ENCODE assay signal across 18 cellular contexts in the genomic region with DNA sequence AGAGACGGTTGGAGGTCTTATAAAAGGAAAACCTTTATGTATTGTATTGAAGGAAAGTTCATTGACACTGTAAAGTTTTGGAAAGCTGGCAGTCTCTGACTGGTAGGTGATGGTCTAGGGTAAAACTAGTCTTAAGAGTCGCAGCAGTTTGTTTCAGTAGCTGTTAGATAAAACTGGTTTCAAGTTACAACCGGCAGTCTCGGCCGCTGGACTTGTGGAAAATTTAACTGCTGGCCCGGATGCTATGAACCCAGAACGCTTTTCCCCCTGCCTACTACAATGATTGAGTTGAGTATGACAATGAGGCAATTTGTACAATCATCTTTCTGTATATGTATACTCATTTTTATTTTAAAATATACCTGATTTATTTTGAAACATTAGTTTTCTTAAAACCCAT.
DNase-seq lines count a peak whose midpoint lies in the region; ATAC-seq and TF ChIP-seq lines count a peak whose summit lies in the region.
"Had no signal": no experiment of that assay in that cellular context is flagged by ENCODE, and none has a peak within 500 bp of the region (broad histone marks: within the 10 kb centered on the region; RNA-seq: fewer than 3 reads in every experiment).

No MANE protein-coding gene starts in this region.

- no peak for TF ChIP-seq CTCF in fibroblast of the aortic adventitia (IDR thresholded peaks at IDR 0.05; ENCODE audit: insufficient read depth, low read length)

- no peak overlapping the region for H3K4me3 ChIP-seq in fibroblast of the aortic adventitia (ENCODE audit: low read depth, low read length)
- H3K4me3 ChIP-seq: BLaER1 treated with 17β-estradiol and CSF1 and Interleukin-3, amounts not matched to agents 10 nM and 100 nM; HAP-1; K562 had no signal

- DNase-seq in Daoy (ENCODE audit: low read depth) (peak; percentile 12), H4 (ENCODE audit: low spot score) (peak; percentile 42), OCI-M1 (lab: John Stamatoyannopoulos, UW) (peak; percentile 58), fibroblast of the aortic adventitia (ENCODE audit: low read depth) (peak; percentile 34), pons (ENCODE audit: low spot score) (no peak), GM03348 (ENCODE audit: low spot score) (no peak), C1 segment of cervical spinal cord (lab: John Stamatoyannopoulos, UW) (no peak)
- DNase-seq: CD4-positive, CD25-positive, alpha-beta regulatory T cell; CD8-positive, alpha-beta memory T cell; COR-L47; DMS 273 treated with DMSO at 0.1 percent for 48 hours; DMS53; DND-41; IMR-90 had no signal

- ATAC-seq in HG03457 (IDR thresholded peaks at IDR 0.05; ENCODE audit: unreplicated experiment): no peak
- ATAC-seq: K562 had no signal

Comparison
In these comparisons a context has a peak if more than half of its experiments do, and no peak if none do; other contexts are left out.
1. DNase-seq: peak in Daoy (single experiment), H4 (single experiment), OCI-M1 (single experiment) and fibroblast of the aortic adventitia (single experiment); none in pons (single experiment), GM03348 (single experiment) and C1 segment of cervical spinal cord (0 of 14).